8 cellular contexts compared by ENCODE assay signal in the genomic region with DNA sequence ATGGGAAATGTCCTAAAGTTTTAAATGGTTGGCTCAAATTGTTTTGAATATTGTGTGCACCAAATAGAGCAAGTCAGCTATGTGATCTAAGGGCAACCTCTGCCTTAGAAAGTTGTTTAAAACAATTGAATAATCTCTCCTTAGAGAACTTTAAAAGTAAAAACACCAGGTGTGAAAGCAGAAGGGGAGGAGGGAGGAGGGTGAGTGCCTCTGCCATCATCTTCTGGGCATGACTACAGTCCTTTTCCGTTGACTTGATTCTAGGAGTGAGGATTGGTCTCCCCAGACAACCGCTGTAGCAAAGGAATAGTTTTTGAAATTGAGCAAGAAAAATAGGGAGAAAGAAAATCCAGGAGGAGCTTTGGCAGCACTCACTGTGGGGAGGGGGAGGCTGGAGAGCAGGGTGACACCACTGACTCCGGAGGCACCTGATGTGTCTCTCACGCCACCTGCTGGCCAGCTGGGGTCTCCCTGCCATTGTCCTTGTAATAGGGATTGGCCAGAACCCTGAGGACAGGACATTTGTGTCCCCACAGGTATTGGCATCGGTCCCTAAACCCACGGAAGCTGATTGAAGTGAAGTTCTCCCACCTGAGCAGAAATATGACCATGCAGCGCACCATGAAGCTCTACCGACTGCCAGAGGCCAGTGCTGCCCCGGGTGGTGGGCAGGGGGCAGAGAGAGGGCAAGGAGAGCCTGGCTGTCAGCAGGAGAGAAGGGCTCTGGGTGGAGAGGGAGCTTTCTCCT. TPM values are rescaled to one million over a fixed set of nuclear protein-coding genes. Genes with fewer than 3 reads are reported as not detected.
A peak's percentile ranks its signal among the peaks of the same experiment; 100 is the strongest.
DNase-seq lines count a peak whose midpoint lies in the region; ATAC-seq, FAIRE-seq and TF ChIP-seq lines count a peak whose summit lies in the region.

No MANE protein-coding gene starts in this region.

- H3K36me3 ChIP-seq in adipocyte (ENCODE audit: control insufficient read depth, insufficient read depth, low read length, severe bottlenecking) (peaks cover 80% of the 10 kb centered on the region), heart left ventricle (peaks cover 0 to 100% (median 94%) of the 10 kb centered on the region in 9 donors)

- H3K27ac ChIP-seq in heart left ventricle, result peak overlapping the region in 5 of 12 donors; percentile 29 to 72 (median 42)

- no peak for TF ChIP-seq POLR2A in heart left ventricle (IDR thresholded peaks at IDR 0.05)

- TF ChIP-seq CTCF in heart left ventricle (IDR thresholded peaks at IDR 0.05), result peak; percentile 85 to 96 (median 90)

- ATAC-seq in heart left ventricle (peak; percentile 55 to 83 (median 75)), GM19463 (IDR thresholded peaks at IDR 0.05; ENCODE audit: unreplicated experiment) (no peak)

- H3K9me3 ChIP-seq in adipocyte (ENCODE audit: control insufficient read depth, low read length) (no peaks in the 10 kb centered on the region), heart left ventricle (no peaks in the 10 kb centered on the region)

- peak overlapping the region; percentile 66 for H3K9ac ChIP-seq in adipocyte (ENCODE audit: low read length)

- WGBS in heart left ventricle, 4 donors, result 39 to 50% (median 45%) methylated on average over 9 of the region's 9 CpGs

- DNase-seq in NCI-H1092 (lab: John Stamatoyannopoulos, UW) (peak; percentile 73), T follicular helper cell (ENCODE audit: low read depth) (peak; percentile 64), adipocyte (ENCODE audit: low read depth) (peak; percentile 94), heart left ventricle (peak; percentile 82 to 93 (median 84)), pulmonary artery endothelial cell (ENCODE audit: low read depth, low spot score) (peak; percentile 48), urothelium cell line (ENCODE audit: low spot score) (peak; percentile 85)

- H3K4me3 ChIP-seq in adipocyte (ENCODE audit: low read length) (no peak overlapping the region), heart left ventricle (no peak overlapping the region)

- peaks cover 57% of the 10 kb centered on the region for H3K4me1 ChIP-seq in adipocyte (ENCODE audit: control insufficient read depth, insufficient read depth, low read length)
- peaks cover 0 to 48% (median 19%) of the 10 kb centered on the region in 12 donors for H3K4me1 ChIP-seq in heart left ventricle

- FAIRE-seq in G401.6 (lab: Jason Lieb, UNC), result peak; percentile 23
- FAIRE-seq in urothelium cell line (lab: Jason Lieb, UNC), result no peak

- intact Hi-C loops in heart left ventricle (cut with DNase I), result loop anchor here (2.0 to 10.0 kb wide), 11 partner anchors 33 to 324 kb away; a partner anchor contains a TSS

- H3K27me3 ChIP-seq in adipocyte (replicated peaks; ENCODE audit: control insufficient read depth, insufficient read depth, low read length) (no peaks in the 10 kb centered on the region), heart left ventricle (no peaks in the 10 kb centered on the region)

RNA-seq across cellular contexts. Expression of a gene that starts 33.3 kb away (rescaled TPM):
- total RNA-seq in heart left ventricle (100 to 1,000 TPM; 102 to 207 (median 123) TPM), pulmonary artery endothelial cell (10.5 and 13.7 TPM in 2 replicates)
- polyA plus RNA-seq in heart left ventricle, result 100 to 1,000 TPM in 1 of 2 donors, 10 to 100 TPM in 1; 92.8 to 105 TPM

RNA-seq across cellular contexts. Expression of a gene that starts 36.4 kb away (rescaled TPM):
- total RNA-seq in heart left ventricle (1 to 10 TPM; 4.1 to 9.8 (median 6.3) TPM), pulmonary artery endothelial cell (4.4 and 5.5 TPM in 2 replicates)
- polyA plus RNA-seq in heart left ventricle, result 1 to 10 TPM; 3.3 to 8.8 TPM

RNA-seq across cellular contexts. Expression of a gene that starts 37.9 kb away (rescaled TPM):
- 100 to 1,000 TPM in 2 of 9 donors, 10 to 100 TPM in 7; 61.0 to 114 (median 70.8) TPM for total RNA-seq in heart left ventricle
- 10 to 100 TPM; 36.8 to 52.7 TPM for polyA plus RNA-seq in heart left ventricle
- total RNA-seq in pulmonary artery endothelial cell, result 74.8 and 86.0 TPM in 2 replicates

RNA-seq across cellular contexts. Expression of a gene that starts 47.6 kb away (rescaled TPM):
- total RNA-seq in heart left ventricle (10 to 100 TPM; 24.7 to 60.9 (median 33.9) TPM), pulmonary artery endothelial cell (20.9 and 34.8 TPM in 2 replicates)
- 10 to 100 TPM; 15.3 to 24.8 TPM for polyA plus RNA-seq in heart left ventricle

RNA-seq across cellular contexts. Expression of a gene that starts 49.2 kb away (rescaled TPM):
- total RNA-seq in heart left ventricle (10 to 100 TPM; 14.4 to 28.7 (median 22.5) TPM), pulmonary artery endothelial cell (9.7 and 9.8 TPM in 2 replicates)
- 10 to 100 TPM; 11.9 to 12.4 TPM for polyA plus RNA-seq in heart left ventricle
